In genomic region chr22:19869497-19870152, GRCh38 we compare ENCODE assay signal across 1 cellular context.
TF ChIP-seq lines count a peak whose summit lies in the region.

No MANE protein-coding gene starts in this region.

TF ChIP-seq in K562, 482 proteins besides CTCF, POLR2A, EP300 and RAD21:
- TF ChIP-seq ZKSCAN1 (IDR thresholded peaks at IDR 0.05; ENCODE audit: low read depth, low read length) (0 out of 2 replicates have a peak, but pooled peaks have one; percentile 25), CREB1 (IDR thresholded peaks at IDR 0.05) (no peak), CREB1 (CRISPR knock-in tag; IDR thresholded peaks at IDR 0.05) (no peak), ZNF764 (CRISPR knock-in tag; IDR thresholded peaks at IDR 0.05; ENCODE audit: low read depth) (0 out of 2 replicates have a peak, but pooled peaks have one; percentile 37), ZNF592 (IDR thresholded peaks at IDR 0.05) (no peak), STAT6 (CRISPR knock-in tag; IDR thresholded peaks at IDR 0.05) (peak; percentile 45; the same call in 1 of the 2 replicates), NEUROD1 (IDR thresholded peaks at IDR 0.05; ENCODE audit: borderline replicate concordance, low read depth, low read length, partially characterized antibody) (peak; percentile 2), FOXA1 (IDR thresholded peaks at IDR 0.05; ENCODE audit: borderline replicate concordance) (no peak), MITF (IDR thresholded peaks at IDR 0.05) (no peak), MXI1 (IDR thresholded peaks at IDR 0.05; ENCODE audit: low read depth, low read length) (no peak), ZNF384 (IDR thresholded peaks at IDR 0.05; ENCODE audit: low read depth, low read length) (no peak), SETDB1 (IDR thresholded peaks at IDR 0.05; ENCODE audit: low read length) (peak; percentile 4), PRMT5 (CRISPR knock-in tag; IDR thresholded peaks at IDR 0.05) (0 out of 2 replicates have a peak, but pooled peaks have one; percentile 36), TBL1XR1 (IDR thresholded peaks at IDR 0.05; ENCODE audit: low read length in 2 of 2) (0 out of 4 replicates have a peak, but pooled peaks of 1 of the 2 experiments have one; percentile 9), NCOR1 (IDR thresholded peaks at IDR 0.05) (no peak), SMC3 (conservative IDR thresholded peaks at IDR 0.05; ENCODE audit: insufficient read depth, low read depth, low read length) (0 out of 2 replicates have a peak, but pooled peaks have one; percentile 13), NR4A1 (CRISPR knock-in tag; IDR thresholded peaks at IDR 0.05) (0 out of 2 replicates have a peak, but pooled peaks have one; percentile 9), NR4A1 (tag; IDR thresholded peaks at IDR 0.05) (no peak), HNRNPH1 (optimal IDR thresholded peaks at IDR 0.05; ENCODE audit: low read depth, low read length) (no peak), MAZ (CRISPR knock-in tag; conservative IDR thresholded peaks at IDR 0.05 in 1 of 2, IDR thresholded peaks at IDR 0.05 in 1 of 2) (0 out of 4 replicates have a peak, but pooled peaks of 1 of the 2 experiments have one; percentile 13)
